30 cellular contexts compared by ENCODE assay signal in genomic region chr9:134913713-134914500, GRCh38. TPM values are rescaled to one million over a fixed set of nuclear protein-coding genes. Genes with fewer than 3 reads are reported as not detected.
DNase-seq lines count a peak whose midpoint lies in the region; ATAC-seq and TF ChIP-seq lines count a peak whose summit lies in the region.
"Had no signal": no experiment of that assay in that cellular context is flagged by ENCODE, and none has a peak within 500 bp of the region (broad histone marks: within the 10 kb centered on the region; RNA-seq: fewer than 3 reads in every experiment).

No MANE protein-coding gene starts in this region.

- TF ChIP-seq EP300 in stomach (IDR thresholded peaks at IDR 0.05) = no peak

- TF ChIP-seq POLR2A in stomach (IDR thresholded peaks at IDR 0.05) = no peak

- intact Hi-C loops in stomach (cut with DNase I; ENCODE audit: low total_unique reads) = no loop called here

- H3K4me1 ChIP-seq in stomach = no peaks in the 10 kb centered on the region
- H3K4me1 ChIP-seq: A549 had no signal

- peaks cover 0 to 6% (median 1%) of the 10 kb centered on the region in 4 donors for H3K9me3 ChIP-seq in stomach

- peak; percentile 23 for DNase-seq in H7
- peak; percentile 60 for DNase-seq in coronary artery (ENCODE audit: low spot score)
- peak; percentile 80 for DNase-seq in mesenteric fat pad (ENCODE audit: low spot score)
- peak; percentile 13 for DNase-seq in stomach
- DNase-seq in NCI-H446 (lab: John Stamatoyannopoulos, UW) = no peak
- DNase-seq in brain microvascular endothelial cell = no peak
- DNase-seq: C1 segment of cervical spinal cord; CD8-positive, alpha-beta memory T cell; DMS 273 treated with DMSO at 0.1 percent for 48 hours; DMS79; EL; GDM1; HCEC 1CT; NCI-H1092; NCI-H1436; NCI-H187; NCI-H2081 treated with DMSO at 0.1 percent for 48 hours; NCI-H2171; NCI-H524 treated with DMSO at 0.1 percent for 48 hours; NCI-H774; PC-3; RPMI8226; SHP77 had no signal

- no peak overlapping the region for H3K4me3 ChIP-seq in H7 (ENCODE audit: insufficient read depth, low read depth, low read length)
- no peak overlapping the region for H3K4me3 ChIP-seq in coronary artery
- no peak overlapping the region for H3K4me3 ChIP-seq in stomach
- H3K4me3 ChIP-seq in brain microvascular endothelial cell (ENCODE audit: low read depth, low read length) = no peak overlapping the region
- H3K4me3 ChIP-seq: A549, GM12878, GM23338 had no signal

- 68 to 82% (median 73%) methylated on average over 18 to 23 of the region's 23 CpGs for WGBS in stomach, 5 donors

- no peaks in the 10 kb centered on the region for H3K27me3 ChIP-seq in H7 (ENCODE audit: control insufficient read depth, insufficient read depth, low read length)
- H3K27me3 ChIP-seq in stomach = peaks cover 0 to 79% (median 13%) of the 10 kb centered on the region in 3 donors
- H3K27me3 ChIP-seq in brain microvascular endothelial cell (replicated peaks) = no peaks in the 10 kb centered on the region

- H3K27ac ChIP-seq in coronary artery (no peak overlapping the region), stomach (no peak overlapping the region), brain microvascular endothelial cell (no peak overlapping the region)
- H3K27ac ChIP-seq: A549 had no signal

- no peak for ATAC-seq in HG02970 (IDR thresholded peaks at IDR 0.05; ENCODE audit: low FRiP score, unreplicated experiment)
- ATAC-seq in GM19035 (IDR thresholded peaks at IDR 0.05; ENCODE audit: unreplicated experiment) = no peak
- ATAC-seq: A549, GM12878, GM23338, PC-3 had no signal

- TF ChIP-seq CTCF in coronary artery (IDR thresholded peaks at IDR 0.05) (no peak), stomach (IDR thresholded peaks at IDR 0.05) (no peak), brain microvascular endothelial cell (IDR thresholded peaks at IDR 0.05; ENCODE audit: low read depth, low read length, missing control alignments) (no peak)

- in situ Hi-C loops in brain microvascular endothelial cell (cut with HindIII; ENCODE audit: low pct_ligation_motif_present, low sequenced_read_pairs) = no loop called here

- no peaks in the 10 kb centered on the region for H3K36me3 ChIP-seq in H7 (replicated peaks; ENCODE audit: control insufficient read depth, insufficient read depth, low read length)
- H3K36me3 ChIP-seq in stomach = no peaks in the 10 kb centered on the region
- H3K36me3 ChIP-seq in brain microvascular endothelial cell (replicated peaks) = no peaks in the 10 kb centered on the region

RNA-seq across cellular contexts. Expression of gene FCN1, which starts 3.8 kb away (rescaled TPM):
- total RNA-seq in H7 (2014; rRNA removed; shearing (Covaris generic)) = not detected in 2 replicates
- 27.9 TPM for total RNA-seq in mesenteric fat pad
- total RNA-seq in stomach = 1 to 10 TPM in 1 of 5 donors, not detected in 4; 2.8 TPM
- polyA plus RNA-seq in stomach = 1 to 10 TPM in 2 of 3 donors, under 1 TPM in 1; 0.38 to 2.1 (median 1.2) TPM
- total RNA-seq: GM23338, HT-29, PC-3, SK-MEL-5 had no signal
- polyA plus RNA-seq: A549; CD8-positive, alpha-beta memory T cell; GM12878; GM23338 had no signal

RNA-seq across cellular contexts. Expression of gene FCN2, which starts 33.3 kb away (rescaled TPM):
- not detected in 2 replicates for total RNA-seq in H7 (2014; rRNA removed; shearing (Covaris generic))
- total RNA-seq in mesenteric fat pad = 1.2 TPM
- not detected for total RNA-seq in stomach
- polyA plus RNA-seq in stomach = under 1 TPM in 1 of 3 donors, not detected in 2; 0.13 TPM
- total RNA-seq: CD8-positive, alpha-beta memory T cell; GM12878; GM23338; HT-29; PC-3; SK-MEL-5 had no signal
- polyA plus RNA-seq: A549; CD8-positive, alpha-beta memory T cell; GM12878; GM23338 had no signal

Comparison
In these comparisons a context has a peak if more than half of its experiments do, and no peak if none do; other contexts are left out.
1. DNase-seq: peak in H7 (single experiment), coronary artery (single experiment), mesenteric fat pad (single experiment) and stomach (single experiment); none in NCI-H446 (0 of 2) and brain microvascular endothelial cell (single experiment).